ENCODE assay signal across 8 cellular contexts in the genomic region with DNA sequence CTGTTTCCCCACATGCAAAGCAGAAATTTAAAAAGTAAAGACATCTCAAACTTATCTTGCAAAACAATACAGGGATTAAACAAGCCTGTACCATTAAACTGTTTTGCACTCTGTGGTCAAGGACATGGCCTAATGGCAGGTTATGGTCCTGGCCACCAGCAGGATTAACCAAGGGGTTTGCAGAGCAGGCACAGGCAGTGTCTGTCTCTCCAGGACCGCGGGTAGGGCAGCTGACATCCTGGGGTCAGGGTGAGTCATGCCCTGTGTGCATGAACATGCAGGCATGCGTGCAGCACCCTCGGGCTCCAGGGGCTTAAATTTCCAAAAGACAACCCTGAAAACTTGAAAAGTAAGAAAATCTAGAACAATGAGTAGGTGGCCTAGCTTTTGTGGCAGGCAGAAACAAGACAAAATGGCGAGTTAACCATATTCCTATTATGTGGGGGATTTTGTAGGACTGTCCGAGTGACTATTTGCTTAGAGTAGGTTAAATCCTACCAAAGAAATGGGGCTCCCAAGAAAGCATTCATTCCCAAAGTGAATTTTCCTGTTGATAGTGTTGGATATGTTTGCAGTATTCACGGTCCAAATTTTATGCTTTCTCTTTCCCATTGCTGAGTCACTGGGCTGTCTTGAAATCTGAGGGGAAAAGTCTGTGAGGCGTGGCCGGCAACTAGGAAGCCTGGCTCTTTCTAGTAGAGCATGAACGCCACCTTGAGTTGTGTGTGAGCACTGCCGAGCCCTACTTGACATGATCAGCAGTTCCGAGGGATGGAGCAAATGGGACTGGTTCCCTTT.
DNase-seq lines count a peak whose midpoint lies in the region; ATAC-seq and TF ChIP-seq lines count a peak whose summit lies in the region.

No MANE protein-coding gene starts in this region.

- ATAC-seq in GM19452 (IDR thresholded peaks at IDR 0.05; ENCODE audit: unreplicated experiment) = peak; percentile 90
- ATAC-seq in HG03521 (IDR thresholded peaks at IDR 0.05; ENCODE audit: unreplicated experiment) = peak; percentile 80
- peak; percentile 86 for ATAC-seq in stimulated activated memory B cell treated with anti-CD40 and anti-IgM and Interleukin-4, amounts not matched to agents 10 μg/mL and 1 μg/mL and 100 μg/mL, for 72 hours

- H3K27ac Mint-ChIP-seq in stimulated activated memory B cell treated with anti-CD40 and anti-IgM and Interleukin-4, amounts not matched to agents 10 μg/mL and 1 μg/mL and 100 μg/mL, for 72 hours = peak overlapping the region; percentile 13

- peaks cover 5% of the 10 kb centered on the region for H3K9me3 Mint-ChIP-seq in stimulated activated memory B cell treated with anti-CD40 and anti-IgM and Interleukin-4, amounts not matched to agents 10 μg/mL and 1 μg/mL and 100 μg/mL, for 72 hours

- no peak for TF ChIP-seq POLR2A in erythroblast (IDR thresholded peaks at IDR 0.05; ENCODE audit: low read length)

- no peaks in the 10 kb centered on the region for H3K36me3 Mint-ChIP-seq in stimulated activated memory B cell treated with anti-CD40 and anti-IgM and Interleukin-4, amounts not matched to agents 10 μg/mL and 1 μg/mL and 100 μg/mL, for 72 hours

- peaks cover 14% of the 10 kb centered on the region for H3K27me3 Mint-ChIP-seq in stimulated activated memory B cell treated with anti-CD40 and anti-IgM and Interleukin-4, amounts not matched to agents 10 μg/mL and 1 μg/mL and 100 μg/mL, for 72 hours

- peak overlapping the region; percentile 63 for H3K4me3 Mint-ChIP-seq in stimulated activated memory B cell treated with anti-CD40 and anti-IgM and Interleukin-4, amounts not matched to agents 10 μg/mL and 1 μg/mL and 100 μg/mL, for 72 hours

- DNase-seq in COLO668 (lab: John Stamatoyannopoulos, UW; ENCODE audit: unreplicated experiment) = peak; percentile 71
- peak; percentile 92 for DNase-seq in NCI-H510A treated with DMSO at 0.1 percent for 48 hours (lab: John Stamatoyannopoulos, UW)
- DNase-seq in activated CD4-positive, alpha-beta T cell treated with anti-CD3 and anti-CD28 coated beads, Interleukin-2, amount 50 U/mL, for 48 hours = peak; percentile 60 to 73
- peak; percentile 77 to 87 for DNase-seq in erythroblast (lab: John Stamatoyannopoulos, UW)
- DNase-seq in middle frontal gyrus (ENCODE audit: extremely low spot score, low spot score) = peak; percentile 82

- peaks cover 11% of the 10 kb centered on the region for H3K4me1 Mint-ChIP-seq in stimulated activated memory B cell treated with anti-CD40 and anti-IgM and Interleukin-4, amounts not matched to agents 10 μg/mL and 1 μg/mL and 100 μg/mL, for 72 hours

Comparison
In these comparisons a context has a peak if more than half of its experiments do, and no peak if none do; other contexts are left out.
1. Peak in every context shown above with its lines: DNase-seq and ATAC-seq.